Comparison of ENCODE assay signal across 15 cellular contexts in genomic region chr3:138909904-138910303, GRCh38. TPM values are rescaled to one million over a fixed set of nuclear protein-coding genes. Genes with fewer than 3 reads are reported as not detected.
DNase-seq lines count a peak whose midpoint lies in the region; ATAC-seq, FAIRE-seq and TF ChIP-seq lines count a peak whose summit lies in the region.
"Had no signal": no experiment of that assay in that cellular context is flagged by ENCODE, and none has a peak within 500 bp of the region (broad histone marks: within the 10 kb centered on the region; RNA-seq: fewer than 3 reads in every experiment).

No MANE protein-coding gene starts in this region.

- H3K27ac ChIP-seq in K562 (ENCODE audit: extremely low read depth, low read depth, low read length) (no peak overlapping the region), keratinocyte (ENCODE audit: control insufficient read depth, insufficient read depth, low read length) (no peak overlapping the region), osteoblast (ENCODE audit: low read depth, low read length) (no peak overlapping the region)
- H3K27ac ChIP-seq: A549, C4-2B, GM23248 had no signal

- 0 out of 6 replicates have a peak, but pooled peaks of 1 of the 3 experiments have one; percentile 28 for TF ChIP-seq CTCF in K562 (IDR thresholded peaks at IDR 0.05 in 2 of 3, conservative IDR thresholded peaks at IDR 0.05 in 1 of 3; ENCODE audit: insufficient read depth in 2 of 3, low read depth in 1 of 3, low read length in 3 of 3)
- peak in 2 of 3 experiments; percentile 25 to 50 for TF ChIP-seq CTCF in keratinocyte (optimal IDR thresholded peaks at IDR 0.05 in 1 of 3, IDR thresholded peaks at IDR 0.05 in 1 of 3, conservative IDR thresholded peaks at IDR 0.05 in 1 of 3; ENCODE audit: extremely low read depth in 1 of 3, insufficient read depth in 2 of 3, low read length in 3 of 3)
- no peak for TF ChIP-seq CTCF in osteoblast (IDR thresholded peaks at IDR 0.05; ENCODE audit: extremely low read depth, low read depth, low read length)

- TF ChIP-seq POLR2A in K562 (conservative IDR thresholded peaks at IDR 0.05) = no peak

- ATAC-seq in K562 = peak; percentile 18
- ATAC-seq: A549; CD8-positive, alpha-beta T cell had no signal

- H4K20me1 ChIP-seq in K562 (replicated peaks; ENCODE audit: control insufficient read depth, insufficient read depth, low read length) = no peaks in the 10 kb centered on the region
- H4K20me1 ChIP-seq in keratinocyte (ENCODE audit: control insufficient read depth, extremely low read depth, insufficient read depth, low read length) = no peaks in the 10 kb centered on the region
- H4K20me1 ChIP-seq in osteoblast (ENCODE audit: insufficient read depth, low read length) = no peaks in the 10 kb centered on the region

- peaks cover 6% of the 10 kb centered on the region; the same call in 2 of the 3 replicates for H3K79me2 ChIP-seq in K562 (ENCODE audit: control insufficient read depth, insufficient read depth, low read length)
- H3K79me2 ChIP-seq in keratinocyte (ENCODE audit: control insufficient read depth, insufficient read depth, low read length) = no peaks in the 10 kb centered on the region
- H3K79me2 ChIP-seq in osteoblast (ENCODE audit: insufficient read depth, low read length) = no peaks in the 10 kb centered on the region

- DNase-seq in K562 (ENCODE audit: extremely low read depth in 1 of 4, low spot score in 3 of 4) = no peak
- no peak for DNase-seq in keratinocyte (ENCODE audit: low read depth, low spot score)
- peak; percentile 44 for DNase-seq in osteoblast (ENCODE audit: insufficient read length, low spot score, missing footprints)
- DNase-seq in HAP-1 (ENCODE audit: low spot score in 2 of 2) = no peak
- no peak for DNase-seq in mesenteric fat pad (ENCODE audit: low spot score)
- DNase-seq in NCI-H1417 treated with DMSO at 0.1 percent for 48 hours (lab: John Stamatoyannopoulos, UW) = no peak
- DNase-seq: BE2C; CD8-positive, alpha-beta T cell; COR-L47; GF-D8; GM23248 had no signal

- peaks cover 15 to 31% of the 10 kb centered on the region in 2 experiments for H3K4me1 ChIP-seq in K562 (replicated peaks in 1 of 2; ENCODE audit: control insufficient read depth in 2 of 2, insufficient read depth in 2 of 2, low read length in 2 of 2)
- H3K4me1 ChIP-seq in keratinocyte (ENCODE audit: control insufficient read depth, extremely low read depth, insufficient read depth, low read length) = peaks cover 14% of the 10 kb centered on the region
- peaks cover 2% of the 10 kb centered on the region for H3K4me1 ChIP-seq in osteoblast (ENCODE audit: insufficient read depth, low read length)
- 0 out of 2 replicates have a peak, but pooled peaks cover 2% of the 10 kb centered on the region for H3K4me1 ChIP-seq in HAP-1
- H3K4me1 ChIP-seq: A549, BE2C had no signal

- FAIRE-seq in K562 (lab: Jason Lieb, UNC) = no peak
- FAIRE-seq in keratinocyte (lab: Jason Lieb, UNC) = no peak
- FAIRE-seq: A549, H54 had no signal

- in situ Hi-C loops in K562 (cut with MboI) = no loop called here
- in situ Hi-C loops in HAP-1 (cut with MboI; ENCODE audit: low sequenced_read_pairs) = no loop called here

- TF ChIP-seq RAD21 in K562 (CRISPR knock-in tag; conservative IDR thresholded peaks at IDR 0.05 in 1 of 2, IDR thresholded peaks at IDR 0.05 in 1 of 2) = peak in 1 of 2 experiments; percentile 54; a peak in 2 of 4 replicates

- H3K4me2 ChIP-seq in K562 (ENCODE audit: insufficient read depth, low read length) (no peak overlapping the region), keratinocyte (ENCODE audit: control insufficient read depth, extremely low read depth, insufficient read depth, low read depth, low read length) (no peak overlapping the region), osteoblast (ENCODE audit: insufficient read depth, low read length) (no peak overlapping the region)
- H3K4me2 ChIP-seq: A549 had no signal

- H3K9me3 ChIP-seq in K562 (replicated peaks; ENCODE audit: control insufficient read depth, insufficient read depth, low read depth, low read length) (no peaks in the 10 kb centered on the region), keratinocyte (ENCODE audit: control insufficient read depth, low read depth, low read length) (no peaks in the 10 kb centered on the region), osteoblast (ENCODE audit: low read depth, low read length) (no peaks in the 10 kb centered on the region), HAP-1 (no peaks in the 10 kb centered on the region)
- H3K9me3 ChIP-seq: A549, BE2C had no signal

- H3K9me1 ChIP-seq in K562 (ENCODE audit: control insufficient read depth, insufficient read depth, low read length) (no peaks in the 10 kb centered on the region), keratinocyte (ENCODE audit: control insufficient read depth, extremely low read depth, insufficient read depth, low read length) (no peaks in the 10 kb centered on the region)

- H3K27me3 ChIP-seq in K562 (ENCODE audit: control insufficient read depth in 2 of 2, insufficient read depth in 2 of 2, low read length in 2 of 2) (no peaks in the 10 kb centered on the region), keratinocyte (ENCODE audit: control insufficient read depth, extremely low read depth, insufficient read depth, low read length) (no peaks in the 10 kb centered on the region), osteoblast (ENCODE audit: insufficient read depth, low read length) (no peaks in the 10 kb centered on the region), HAP-1 (ENCODE audit: low read depth) (no peaks in the 10 kb centered on the region)
- H3K27me3 ChIP-seq: BE2C had no signal

- H3K36me3 ChIP-seq in K562 (ENCODE audit: control insufficient read depth, insufficient read depth, low read length) = no peaks in the 10 kb centered on the region
- H3K36me3 ChIP-seq in keratinocyte (ENCODE audit: control insufficient read depth in 2 of 2, extremely low read depth in 1 of 2, insufficient read depth in 2 of 2, low read length in 2 of 2) = no peaks in the 10 kb centered on the region
- H3K36me3 ChIP-seq in osteoblast (ENCODE audit: insufficient read depth, low read length) = no peaks in the 10 kb centered on the region
- no peaks in the 10 kb centered on the region for H3K36me3 ChIP-seq in HAP-1 (replicated peaks)
- H3K36me3 ChIP-seq: BE2C had no signal

- intact Hi-C loops in K562 (cut with micrococcal nuclease) = loop anchor here (10.0 kb wide), 1 partner anchor 725 kb away; the partner anchor contains the start of gene ARMC8

- TF ChIP-seq EP300 in K562 (IDR thresholded peaks at IDR 0.05; ENCODE audit: low read length) = no peak

- H3K9ac ChIP-seq in K562 (ENCODE audit: insufficient read depth in 1 of 2, low read depth in 2 of 2, low read length in 2 of 2) (no peak overlapping the region), keratinocyte (ENCODE audit: control insufficient read depth, extremely low read depth, insufficient read depth, low read length) (no peak overlapping the region)
- H3K9ac ChIP-seq: GM23248 had no signal

- CTCF ChIA-PET in K562 (lab: Yijun Ruan, JAX; ENCODE audit: low intra/inter-chr PET ratio) = no interaction called here

- no peak overlapping the region for H3K4me3 ChIP-seq in K562
- no peak overlapping the region for H3K4me3 ChIP-seq in keratinocyte (ENCODE audit: control insufficient read depth in 2 of 3, extremely low read depth in 1 of 3, insufficient read depth in 2 of 3, low read depth in 1 of 3, low read length in 3 of 3)
- no peak overlapping the region for H3K4me3 ChIP-seq in osteoblast (ENCODE audit: insufficient read depth, low read length)
- no peak overlapping the region for H3K4me3 ChIP-seq in HAP-1
- H3K4me3 ChIP-seq: A549, GM23248 had no signal

- dilution Hi-C loops in keratinocyte (cut with MboI; ENCODE audit: extremely low pct_ligation_motif_present, low sequenced_read_pairs) = loop anchor here (25.0 kb wide), 1 partner anchor 98 kb away; no protein-coding TSS in a partner anchor

- POLR2A ChIA-PET in K562 (lab: Yijun Ruan, JAX) = interaction anchor here (0.9 to 1.4 kb wide), 3 partner anchors 10 to 12 kb away, joined by 4 read pairs; no protein-coding TSS in a partner anchor

- H2AFZ ChIP-seq in K562 (ENCODE audit: low read depth, low read length) (peak overlapping the region; percentile 17; the same call in 1 of the 2 replicates), keratinocyte (ENCODE audit: control insufficient read depth, low read length) (no peak overlapping the region), osteoblast (ENCODE audit: low read length) (no peak overlapping the region)
- H2AFZ ChIP-seq: GM23248 had no signal

- BruUV-seq in K562 (replicated peaks; lab: Mats Ljungman, UMichigan) = no TSS peak

RNA-seq across cellular contexts. Expression of gene FOXL2, which starts 37.0 kb away (rescaled TPM):
- 2.5 and 6.4 TPM in 2 replicates for total RNA-seq in K562 (2011; cell fraction: chromatin; rRNA removed; ENCODE audit: low replicate concordance)
- total RNA-seq in K562 (2011; cell fraction: nucleolus; rRNA removed) = 10.9 and 11.2 TPM in 2 replicates
- total RNA-seq in K562 (2011; cell fraction: nucleoplasm; rRNA removed) = 6.1 and 6.2 TPM in 2 replicates
- 10.8 and 13.3 TPM in 2 replicates for total RNA-seq in K562 (2014; rRNA removed)
- 2.1 and 2.4 TPM in 2 replicates for total RNA-seq in K562 (2014; rRNA removed; fragmentation: Illumina TruSeq; extraction: Trizol)
- 4.1 and 4.6 TPM in 2 replicates for total RNA-seq in K562 (2015; rRNA removed; fragmentation: Illumina TruSeq; extraction: Trizol)
- total RNA-seq in K562 (2021) = 21.4 and 22.1 TPM in 2 replicates
- polyA plus RNA-seq in K562 (2011; rRNA removed) = 3.1 and 4.0 TPM in 2 replicates
- polyA plus RNA-seq in K562 (2011; cell fraction: cytosol; rRNA removed) = 4.2 and 18.5 TPM in 2 replicates
- polyA plus RNA-seq in K562 (2011; cell fraction: nucleus; rRNA removed) = 6.9 and 12.1 TPM in 2 replicates
- polyA plus RNA-seq in K562 (2012) = 8.2 and 9.7 TPM in 2 replicates
- 3.2 and 5.5 TPM in 2 replicates for polyA plus RNA-seq in K562 (2014; fragmentation: Illumina TruSeq; extraction: Trizol)
- polyA plus RNA-seq in K562 (2014; fragmentation: Nextera tagmentation; extraction: Ambion mirVana) = under 1 TPM; 0.27 to 0.29 TPM
- polyA plus RNA-seq in K562 (2014; rRNA removed) = 12.6 and 14.3 TPM in 2 replicates
- 1.2 and 1.3 TPM in 2 replicates for polyA minus RNA-seq in K562 (2011; rRNA and poly(A)+ RNA removed)
- polyA minus RNA-seq in K562 (2011; cell fraction: cytosol; rRNA and poly(A)+ RNA removed) = 6.4 and 7.1 TPM in 2 replicates
- polyA minus RNA-seq in K562 (2011; cell fraction: nucleus; rRNA and poly(A)+ RNA removed) = 12.1 and 13.6 TPM in 2 replicates
- 0.25 to 0.57 TPM (median 0.26 TPM) in 3 replicates for polyA plus RNA-seq in keratinocyte
- 0.09 TPM for polyA plus RNA-seq in keratinocyte (2011; ENCODE audit: low read depth)
- 0.39 and 0.71 TPM in 2 replicates for polyA plus RNA-seq in keratinocyte (2011; cell fraction: cytosol; rRNA removed)
- polyA plus RNA-seq in keratinocyte (2011; cell fraction: nucleus; rRNA removed) = 0.67 and 1.1 TPM in 2 replicates
- polyA plus RNA-seq in keratinocyte (2012; ENCODE audit: low replicate concordance) = 0.46 and 0.62 TPM in 2 replicates
- polyA minus RNA-seq in keratinocyte = 0.06 to 0.13 TPM in 2 of 3 replicates, not detected in the other
- 0.77 TPM for polyA minus RNA-seq in keratinocyte (2011; cell fraction: cytosol; rRNA and poly(A)+ RNA removed)
- polyA minus RNA-seq in keratinocyte (2011; cell fraction: nucleus; rRNA and poly(A)+ RNA removed) = 0.54 and 1.1 TPM in 2 replicates
- total RNA-seq in osteoblast = under 0.01 and 0.36 TPM in 2 replicates
- not detected for total RNA-seq in mesenteric fat pad
- total RNA-seq: HT-29 had no signal

RNA-seq across cellular contexts. Expression of gene FOXL2NB, which starts 37.1 kb away (rescaled TPM):
- 42.1 and 68.2 TPM in 2 replicates for total RNA-seq in K562 (2011; cell fraction: chromatin; rRNA removed; ENCODE audit: low replicate concordance)
- 45.3 and 55.2 TPM in 2 replicates for total RNA-seq in K562 (2011; cell fraction: nucleolus; rRNA removed)
- 68.5 and 96.9 TPM in 2 replicates for total RNA-seq in K562 (2011; cell fraction: nucleoplasm; rRNA removed)
- total RNA-seq in K562 (2014; rRNA removed) = 9.5 and 12.6 TPM in 2 replicates
- total RNA-seq in K562 (2014; rRNA removed; fragmentation: Illumina TruSeq; extraction: Trizol) = 5.9 and 6.1 TPM in 2 replicates
- total RNA-seq in K562 (2015; rRNA removed; fragmentation: Illumina TruSeq; extraction: Trizol) = 5.0 and 5.1 TPM in 2 replicates
- total RNA-seq in K562 (2021) = 10.2 TPM in 2 replicates
- polyA plus RNA-seq in K562 (2011; rRNA removed) = 17.4 and 20.3 TPM in 2 replicates
- polyA plus RNA-seq in K562 (2011; cell fraction: cytosol; rRNA removed) = 24.1 and 24.3 TPM in 2 replicates
- 52.1 and 71.2 TPM in 2 replicates for polyA plus RNA-seq in K562 (2011; cell fraction: nucleus; rRNA removed)
- 5.5 and 14.2 TPM in 2 replicates for polyA plus RNA-seq in K562 (2012)
- polyA plus RNA-seq in K562 (2014; fragmentation: Illumina TruSeq; extraction: Trizol) = 9.0 and 10.1 TPM in 2 replicates
- under 1 TPM; 0.71 to 0.86 TPM for polyA plus RNA-seq in K562 (2014; fragmentation: Nextera tagmentation; extraction: Ambion mirVana)
- polyA plus RNA-seq in K562 (2014; rRNA removed) = 13.5 and 18.4 TPM in 2 replicates
- 7.5 and 11.6 TPM in 2 replicates for polyA minus RNA-seq in K562 (2011; rRNA and poly(A)+ RNA removed)
- polyA minus RNA-seq in K562 (2011; cell fraction: cytosol; rRNA and poly(A)+ RNA removed) = 5.2 and 5.3 TPM in 2 replicates
- 21.5 and 23.0 TPM in 2 replicates for polyA minus RNA-seq in K562 (2011; cell fraction: nucleus; rRNA and poly(A)+ RNA removed)
- 0.38 to 0.95 TPM (median 0.43 TPM) in 3 replicates for polyA plus RNA-seq in keratinocyte
- polyA plus RNA-seq in keratinocyte (2011; ENCODE audit: low read depth) = 0.07 TPM
- polyA plus RNA-seq in keratinocyte (2011; cell fraction: cytosol; rRNA removed) = 0.70 and 0.74 TPM in 2 replicates
- 1.7 and 2.9 TPM in 2 replicates for polyA plus RNA-seq in keratinocyte (2011; cell fraction: nucleus; rRNA removed)
- polyA plus RNA-seq in keratinocyte (2012; ENCODE audit: low replicate concordance) = 0.13 and 0.19 TPM in 2 replicates
- 0.58 to 1.5 TPM (median 0.85 TPM) in 3 replicates for polyA minus RNA-seq in keratinocyte
- 1.2 TPM for polyA minus RNA-seq in keratinocyte (2011; cell fraction: cytosol; rRNA and poly(A)+ RNA removed)
- 1.4 and 2.7 TPM in 2 replicates for polyA minus RNA-seq in keratinocyte (2011; cell fraction: nucleus; rRNA and poly(A)+ RNA removed)
- 0.36 TPM in 1 of 2 replicates, not detected in the other for total RNA-seq in osteoblast
- not detected for total RNA-seq in mesenteric fat pad
- total RNA-seq: CD8-positive, alpha-beta T cell; HT-29 had no signal
